Comparison of ENCODE assay signal across 24 cellular contexts in the genomic region with DNA sequence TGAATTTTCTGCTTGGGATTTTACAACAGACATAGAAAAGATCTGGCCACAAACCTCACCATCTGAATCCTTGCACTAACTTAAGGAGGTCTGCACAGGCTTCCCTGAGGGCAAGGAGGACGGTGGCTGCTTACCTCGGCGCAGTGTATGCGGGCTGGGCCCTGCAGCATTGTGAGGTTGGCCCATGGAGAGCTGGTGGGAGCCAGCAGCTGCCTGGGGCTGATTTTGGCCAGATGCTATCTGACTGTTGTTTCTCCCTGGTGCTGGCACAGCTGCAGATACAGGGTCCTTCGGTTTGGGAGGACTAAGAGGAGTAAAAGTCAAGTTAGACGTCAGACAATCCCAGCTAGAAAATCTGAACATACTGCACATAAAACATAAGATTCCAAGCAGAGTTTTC.
"Had no signal": no experiment of that assay in that cellular context is flagged by ENCODE, and none has a peak within 500 bp of the region (broad histone marks: within the 10 kb centered on the region; RNA-seq: fewer than 3 reads in every experiment).

No MANE protein-coding gene starts in this region.

- H3K4me3 Mint-ChIP-seq: activated CD4-positive, alpha-beta T cell treated with anti-CD3 and anti-CD28 coated beads for 36 hours; activated CD8-positive, alpha-beta memory T cell treated with anti-CD3 and anti-CD28 coated beads, Interleukin-2, amount 10 ng/mL, durations not matched to agents 7 days and 5 days; activated naive CD4-positive, alpha-beta T cell treated with anti-CD3 and anti-CD28 coated beads, Interleukin-2, amount 10 ng/mL, durations not matched to agents 7 days and 5 days; activated naive CD8-positive, alpha-beta T cell treated with anti-CD3 and anti-CD28 coated beads for 36 hours; activated T-cell treated with anti-CD3 and anti-CD28 coated beads, Interleukin-2, amount 50 U/mL, for 4 hours had no signal

- H3K27me3 Mint-ChIP-seq: activated CD4-positive, alpha-beta T cell treated with anti-CD3 and anti-CD28 coated beads for 36 hours; activated CD8-positive, alpha-beta memory T cell treated with anti-CD3 and anti-CD28 coated beads, Interleukin-2, amount 10 ng/mL, durations not matched to agents 7 days and 5 days; activated naive CD4-positive, alpha-beta T cell treated with anti-CD3 and anti-CD28 coated beads, Interleukin-2, amount 10 ng/mL, durations not matched to agents 7 days and 5 days; activated naive CD8-positive, alpha-beta T cell treated with anti-CD3 and anti-CD28 coated beads for 36 hours had no signal

- H3K4me1 Mint-ChIP-seq: activated CD8-positive, alpha-beta memory T cell treated with anti-CD3 and anti-CD28 coated beads, Interleukin-2, amount 10 ng/mL, durations not matched to agents 7 days and 5 days; activated naive CD4-positive, alpha-beta T cell treated with anti-CD3 and anti-CD28 coated beads, Interleukin-2, amount 10 ng/mL, durations not matched to agents 7 days and 5 days; activated naive CD8-positive, alpha-beta T cell treated with anti-CD3 and anti-CD28 coated beads for 36 hours had no signal

- H3K4me3 ChIP-seq: cardiac muscle cell, MG63, Peyer's patch, SJCRH30 had no signal

- H3K27ac Mint-ChIP-seq: activated CD4-positive, alpha-beta T cell treated with anti-CD3 and anti-CD28 coated beads for 36 hours; activated CD8-positive, alpha-beta memory T cell treated with anti-CD3 and anti-CD28 coated beads, Interleukin-2, amount 10 ng/mL, durations not matched to agents 7 days and 5 days; activated naive CD4-positive, alpha-beta T cell treated with anti-CD3 and anti-CD28 coated beads, Interleukin-2, amount 10 ng/mL, durations not matched to agents 7 days and 5 days; activated naive CD8-positive, alpha-beta T cell treated with anti-CD3 and anti-CD28 coated beads for 36 hours; activated T-helper 2 cell treated with anti-CD3 and anti-CD28 coated beads, Interferon-gamma antibody, Interleukin-2, Interleukin-4, amounts not matched to agents 10 μg/mL and 5 μg/mL and 100 μg/mL, durations not matched to agents 14 hours and 24 hours and 36 hours had no signal

- ATAC-seq: activated CD4-positive, alpha-beta T cell treated with anti-CD3 and anti-CD28 coated beads for 36 hours; activated CD8-positive, alpha-beta memory T cell treated with anti-CD3 and anti-CD28 coated beads, Interleukin-2, amount 10 ng/mL, durations not matched to agents 7 days and 5 days; activated T-cell treated with anti-CD3 and anti-CD28 coated beads, Interleukin-2, amount 50 U/mL, for 4 hours had no signal

- H3K4me1 ChIP-seq: Peyer's patch, SJCRH30 had no signal

- H3K27me3 ChIP-seq: brain microvascular endothelial cell, cardiac muscle cell, MG63, Peyer's patch, SJCRH30 had no signal

- H3K9me3 Mint-ChIP-seq: activated naive CD4-positive, alpha-beta T cell treated with anti-CD3 and anti-CD28 coated beads, Interleukin-2, amount 10 ng/mL, durations not matched to agents 7 days and 5 days; activated naive CD8-positive, alpha-beta T cell treated with anti-CD3 and anti-CD28 coated beads for 36 hours; activated T-cell treated with anti-CD3 and anti-CD28 coated beads, Interleukin-2, amount 50 U/mL, for 4 hours; activated T-helper 2 cell treated with anti-CD3 and anti-CD28 coated beads, Interferon-gamma antibody, Interleukin-2, Interleukin-4, amounts not matched to agents 10 μg/mL and 5 μg/mL and 100 μg/mL, durations not matched to agents 14 hours and 24 hours and 36 hours had no signal

- DNase-seq: activated CD4-positive, alpha-beta T cell treated with anti-CD3 and anti-CD28 coated beads for 36 hours; activated CD4-positive, alpha-beta T cell treated with anti-CD3 and anti-CD28 coated beads, Interleukin-2, amount 50 U/mL, for 4 hours; activated CD8-positive, alpha-beta memory T cell treated with anti-CD3 and anti-CD28 coated beads, Interleukin-2, amount 10 ng/mL, durations not matched to agents 7 days and 5 days; activated gamma-delta T cell treated with Interleukin-2 at 50 U/mL for 16 hours; activated naive CD4-positive, alpha-beta T cell treated with anti-CD3 and anti-CD28 coated beads, Interleukin-2, amount 10 ng/mL, durations not matched to agents 7 days and 5 days; activated naive CD8-positive, alpha-beta T cell treated with anti-CD3 and anti-CD28 coated beads for 36 hours; activated T-cell treated with anti-CD3 and anti-CD28 coated beads, Interleukin-2, amount 50 U/mL, for 4 hours; brain microvascular endothelial cell; MG63; NCI-H1105; NCI-H1436; NCI-H1694 treated with DMSO at 0.1 percent for 48 hours; NCI-H345; NCI-H510A; NCI-H526 treated with DMSO at 0.1 percent for 48 hours; Right ventricle myocardium superior; SJCRH30; SK-N-SH; T-helper 1 cell; WERI-Rb-1 had no signal

- H3K27ac ChIP-seq: brain microvascular endothelial cell, cardiac muscle cell, Peyer's patch, RWPE1, SJCRH30, WERI-Rb-1 had no signal

- H3K9me3 ChIP-seq: MG63, Peyer's patch, SJCRH30, SK-N-SH had no signal
